In genomic region chr9:119322137-119322695, GRCh38 we compare ENCODE assay signal across 14 cellular contexts. TPM values are rescaled to one million over a fixed set of nuclear protein-coding genes. Genes with fewer than 3 reads are reported as not detected.
DNase-seq lines count a peak whose midpoint lies in the region; ATAC-seq and TF ChIP-seq lines count a peak whose summit lies in the region.
"Had no signal": no experiment of that assay in that cellular context is flagged by ENCODE, and none has a peak within 500 bp of the region (broad histone marks: within the 10 kb centered on the region; RNA-seq: fewer than 3 reads in every experiment).

No MANE protein-coding gene starts in this region.

- TF ChIP-seq CTCF in neural crest cell (conservative IDR thresholded peaks at IDR 0.05): no peak

- DNase-seq in HT1080 (ENCODE audit: low read depth): peak; percentile 28
- DNase-seq in RPMI7951 (ENCODE audit: low read depth): peak; percentile 42
- DNase-seq in left ventricle myocardium superior: peak; percentile 60
- DNase-seq in neural crest cell (ENCODE audit: low read depth, low spot score): peak; percentile 4
- no peak for DNase-seq in NCI-H226
- no peak for DNase-seq in HuH-7.5 (ENCODE audit: low spot score)
- DNase-seq: activated CD8-positive, alpha-beta T cell treated with anti-CD3 and anti-CD28 coated beads for 36 hours; amniotic stem cell; Caco-2; colonic mucosa; NCI-H1092 treated with DMSO at 0.1 percent for 48 hours; NCI-H2171 had no signal

- no peak overlapping the region for H3K4me3 Mint-ChIP-seq in neural crest cell
- no peak overlapping the region for H3K4me3 Mint-ChIP-seq in activated T-helper 17 cell treated with anti-CD3 and anti-CD28 coated beads, Interleukin-2, amount 50 U/mL, for 72 hours
- H3K4me3 Mint-ChIP-seq: activated CD8-positive, alpha-beta T cell treated with anti-CD3 and anti-CD28 coated beads for 36 hours had no signal

- ATAC-seq in left ventricle myocardium superior (peak; percentile 98), HG03521 (IDR thresholded peaks at IDR 0.05; ENCODE audit: unreplicated experiment) (no peak)
- ATAC-seq in activated T-helper 17 cell treated with anti-CD3 and anti-CD28 coated beads, Interleukin-2, amount 50 U/mL, for 72 hours (replicated peaks): no peak
- ATAC-seq: activated CD8-positive, alpha-beta T cell treated with anti-CD3 and anti-CD28 coated beads for 36 hours had no signal

- H3K27me3 Mint-ChIP-seq in neural crest cell (ENCODE audit: low read depth): no peaks in the 10 kb centered on the region
- H3K27me3 Mint-ChIP-seq in activated T-helper 17 cell treated with anti-CD3 and anti-CD28 coated beads, Interleukin-2, amount 50 U/mL, for 72 hours: no peaks in the 10 kb centered on the region
- H3K27me3 Mint-ChIP-seq: activated CD8-positive, alpha-beta T cell treated with anti-CD3 and anti-CD28 coated beads for 36 hours had no signal

- H3K4me1 Mint-ChIP-seq in neural crest cell: peaks cover 7% of the 10 kb centered on the region
- H3K4me1 Mint-ChIP-seq in activated T-helper 17 cell treated with anti-CD3 and anti-CD28 coated beads, Interleukin-2, amount 50 U/mL, for 72 hours: no peaks in the 10 kb centered on the region

- H3K27ac Mint-ChIP-seq in neural crest cell (ENCODE audit: unreplicated experiment): no peak overlapping the region
- H3K27ac Mint-ChIP-seq in activated T-helper 17 cell treated with anti-CD3 and anti-CD28 coated beads, Interleukin-2, amount 50 U/mL, for 72 hours: no peak overlapping the region
- H3K27ac Mint-ChIP-seq: activated CD8-positive, alpha-beta T cell treated with anti-CD3 and anti-CD28 coated beads for 36 hours had no signal

- intact Hi-C loops in left ventricle myocardium superior (cut with micrococcal nuclease): no loop called here

- H3K9me3 Mint-ChIP-seq in neural crest cell: peaks cover 11% of the 10 kb centered on the region
- H3K9me3 Mint-ChIP-seq in activated T-helper 17 cell treated with anti-CD3 and anti-CD28 coated beads, Interleukin-2, amount 50 U/mL, for 72 hours: peaks cover 18% of the 10 kb centered on the region

- H3K36me3 Mint-ChIP-seq in neural crest cell (ENCODE audit: low read depth): no peaks in the 10 kb centered on the region
- no peaks in the 10 kb centered on the region for H3K36me3 Mint-ChIP-seq in activated T-helper 17 cell treated with anti-CD3 and anti-CD28 coated beads, Interleukin-2, amount 50 U/mL, for 72 hours (ENCODE audit: low read depth)

RNA-seq across cellular contexts. Expression of gene BRINP1, which starts 47.0 kb away (rescaled TPM):
- total RNA-seq in HT1080 (2014; rRNA removed; shearing (Covaris generic)): not detected in 2 replicates
- polyA plus RNA-seq in HT1080 (2015; cell fraction: cytosol; rRNA removed): 0.05 TPM in 1 of 2 replicates, not detected in the other
- polyA plus RNA-seq in HT1080 (2015; cell fraction: nucleus; rRNA removed): not detected in 2 replicates
- under 0.01 and 0.24 TPM in 2 replicates for total RNA-seq in RPMI7951 (2014; rRNA removed; shearing (Covaris generic))
- 0.27 TPM for total RNA-seq in left ventricle myocardium superior
- 0.86 and 0.96 TPM in 2 replicates for total RNA-seq in neural crest cell
- not detected for total RNA-seq in activated T-helper 17 cell treated with anti-CD3 and anti-CD28 coated beads, Interleukin-2, amount 50 U/mL, for 72 hours
- total RNA-seq: activated CD8-positive, alpha-beta T cell treated with anti-CD3 and anti-CD28 coated beads for 36 hours; Caco-2 had no signal

Comparison
In these comparisons a context has a peak if more than half of its experiments do, and no peak if none do; other contexts are left out.
1. DNase-seq: peak in HT1080 (single experiment), RPMI7951 (single experiment), left ventricle myocardium superior (single experiment) and neural crest cell (single experiment); none in NCI-H226 (single experiment) and HuH-7.5 (single experiment).